In the genomic region with DNA sequence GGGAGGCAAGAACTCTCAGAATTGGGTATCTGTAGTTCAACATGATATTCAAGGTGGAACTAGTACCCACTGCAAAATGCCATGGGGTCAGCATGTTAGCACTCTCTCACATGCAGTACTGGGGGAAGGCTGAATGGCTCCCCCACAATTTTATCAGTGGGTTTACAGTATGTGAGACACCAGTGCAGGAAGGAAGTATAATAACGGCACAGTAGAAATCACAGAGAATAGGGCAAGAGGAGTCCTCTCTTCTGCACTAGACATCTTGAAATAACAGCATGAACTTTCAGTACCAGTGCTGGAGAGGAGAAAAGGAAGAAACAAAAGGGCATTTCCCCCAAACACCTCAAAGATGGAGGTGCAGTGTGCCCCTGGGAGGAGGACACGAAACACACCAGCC, we compare ENCODE assay signal across 8 cellular contexts. TPM values are rescaled to one million over a fixed set of nuclear protein-coding genes. Genes with fewer than 3 reads are reported as not detected.
DNase-seq lines count a peak whose midpoint lies in the region; ATAC-seq, FAIRE-seq and TF ChIP-seq lines count a peak whose summit lies in the region.

No MANE protein-coding gene starts in this region.

- peaks cover 22% of the 10 kb centered on the region for H3K36me3 Mint-ChIP-seq in astrocyte (ENCODE audit: low read depth, unreplicated experiment)
- peaks cover 25% of the 10 kb centered on the region for H3K36me3 Mint-ChIP-seq in memory B cell

- H3K27me3 Mint-ChIP-seq in astrocyte (ENCODE audit: low read depth, unreplicated experiment): no peaks in the 10 kb centered on the region
- no peaks in the 10 kb centered on the region for H3K27me3 Mint-ChIP-seq in memory B cell

- 72% methylated on average over 2 of the region's 2 CpGs for WGBS in HUES64

- H2AFZ ChIP-seq in ACC112 (ENCODE audit: low read length, unreplicated experiment): no peak overlapping the region
- no peak overlapping the region for H2AFZ ChIP-seq in astrocyte (ENCODE audit: low read depth, low read length)

- H3K4me1 Mint-ChIP-seq in astrocyte (ENCODE audit: low read depth, unreplicated experiment): peaks cover 44% of the 10 kb centered on the region
- peaks cover 49% of the 10 kb centered on the region for H3K4me1 Mint-ChIP-seq in memory B cell

- DNase-seq in astrocyte (ENCODE audit: low read depth) (no peak), memory B cell (ENCODE audit: low spot score in 2 of 2) (no peak), GF-D8 (lab: John Stamatoyannopoulos, UW) (no peak), NCI-H69 (lab: John Stamatoyannopoulos, UW) (no peak)

- peaks cover 31% of the 10 kb centered on the region for H3K4me1 ChIP-seq in ACC112 (ENCODE audit: control insufficient read depth, insufficient read depth, low read length, unreplicated experiment)
- peaks cover 10% of the 10 kb centered on the region; the same call in 1 of the 2 replicates for H3K4me1 ChIP-seq in HUES64 (ENCODE audit: insufficient read depth, low read length)
- H3K4me1 ChIP-seq in astrocyte (ENCODE audit: insufficient read depth, low read length): peaks cover 17% of the 10 kb centered on the region

- TF ChIP-seq CTCF in astrocyte (IDR thresholded peaks at IDR 0.05; ENCODE audit: insufficient read depth, low read depth, low read length): no peak

- peak overlapping the region; percentile 100 for H3K4me2 ChIP-seq in astrocyte (ENCODE audit: low read length)

- peak overlapping the region; percentile 45 for H3K27ac Mint-ChIP-seq in astrocyte (ENCODE audit: unreplicated experiment)
- peak overlapping the region; percentile 94 for H3K27ac Mint-ChIP-seq in memory B cell

- H3K79me2 ChIP-seq in ACC112 (ENCODE audit: control insufficient read depth, insufficient read depth, low read length, unreplicated experiment): peaks cover 23% of the 10 kb centered on the region
- peaks cover 59% of the 10 kb centered on the region for H3K79me2 ChIP-seq in astrocyte (ENCODE audit: insufficient read depth, low read length)

- H3K9me3 Mint-ChIP-seq in astrocyte (ENCODE audit: unreplicated experiment): no peaks in the 10 kb centered on the region
- H3K9me3 Mint-ChIP-seq in memory B cell: no peaks in the 10 kb centered on the region

- peak overlapping the region; percentile 93 for H3K4me3 Mint-ChIP-seq in astrocyte (ENCODE audit: unreplicated experiment)
- H3K4me3 Mint-ChIP-seq in memory B cell: peak overlapping the region; percentile 80

- no peak for FAIRE-seq in astrocyte (lab: Jason Lieb, UNC)

- H3K9ac ChIP-seq in HUES64 (ENCODE audit: low read depth, low read length) (peak overlapping the region; percentile 94; the same call in 1 of the 2 replicates), astrocyte (ENCODE audit: low read length) (peak overlapping the region; percentile 90)

- ATAC-seq in memory B cell (ENCODE audit: low read depth) (no peak), HG02763 (IDR thresholded peaks at IDR 0.05; ENCODE audit: unreplicated experiment) (no peak), GM18520 (IDR thresholded peaks at IDR 0.05; ENCODE audit: unreplicated experiment) (no peak)

- no peak overlapping the region for H3K27ac ChIP-seq in ACC112 (ENCODE audit: low read depth, low read length)
- peak overlapping the region; percentile 94 for H3K27ac ChIP-seq in HUES64 (ENCODE audit: low read depth, low read length)
- H3K27ac ChIP-seq in astrocyte (ENCODE audit: low read depth, low read length): peak overlapping the region; percentile 68

- peaks cover 28% of the 10 kb centered on the region for H3K36me3 ChIP-seq in ACC112 (ENCODE audit: insufficient read depth, low read length)
- H3K36me3 ChIP-seq in HUES64 (ENCODE audit: insufficient read depth, low read length): peaks cover 73% of the 10 kb centered on the region
- H3K36me3 ChIP-seq in astrocyte (ENCODE audit: insufficient read depth, low read length): peaks cover 34% of the 10 kb centered on the region

- H4K20me1 ChIP-seq in astrocyte (ENCODE audit: insufficient read depth, low read length): peaks cover 61% of the 10 kb centered on the region

- no peaks in the 10 kb centered on the region for H3K9me3 ChIP-seq in HUES64 (ENCODE audit: insufficient read depth, low read depth, low read length)
- H3K9me3 ChIP-seq in astrocyte (ENCODE audit: insufficient read depth, low read depth, low read length): no peaks in the 10 kb centered on the region

- H3K27me3 ChIP-seq in ACC112 (ENCODE audit: insufficient read depth, low read length) (no peaks in the 10 kb centered on the region), HUES64 (ENCODE audit: insufficient read depth, low read length) (no peaks in the 10 kb centered on the region), astrocyte (ENCODE audit: insufficient read depth, low read length) (no peaks in the 10 kb centered on the region)

- H3K4me3 ChIP-seq in ACC112 (ENCODE audit: low read depth, low read length) (peak overlapping the region; percentile 93), HUES64 (ENCODE audit: low read length) (peak overlapping the region; percentile 92), astrocyte (ENCODE audit: insufficient read depth, low read depth, low read length) (peak overlapping the region; percentile 85)

RNA-seq across cellular contexts. Expression of a gene that starts 1.5 kb away (rescaled TPM):
- 30.4 TPM for polyA plus RNA-seq in HUES64 (2013, experiment 1 of 2)
- polyA plus RNA-seq in HUES64 (2013, experiment 2 of 2): 35.2 TPM
- 61.8 and 66.6 TPM in 2 replicates for total RNA-seq in astrocyte

RNA-seq across cellular contexts. Expression of a gene that starts 8.9 kb away (rescaled TPM):
- 1,640 TPM for polyA plus RNA-seq in HUES64 (2013, experiment 1 of 2)
- polyA plus RNA-seq in HUES64 (2013, experiment 2 of 2): 1,626 TPM
- total RNA-seq in astrocyte: 859 and 914 TPM in 2 replicates

RNA-seq across cellular contexts. Expression of a gene that starts 9.5 kb away (rescaled TPM):
- 8.9 TPM for polyA plus RNA-seq in HUES64 (2013, experiment 1 of 2)
- polyA plus RNA-seq in HUES64 (2013, experiment 2 of 2): 10.3 TPM
- 10.1 and 11.0 TPM in 2 replicates for total RNA-seq in astrocyte

RNA-seq across cellular contexts. Expression of a gene that starts 14.4 kb away (rescaled TPM):
- 3.4 TPM for polyA plus RNA-seq in HUES64 (2013, experiment 1 of 2)
- 3.6 TPM for polyA plus RNA-seq in HUES64 (2013, experiment 2 of 2)
- total RNA-seq in astrocyte: 0.07 and 0.09 TPM in 2 replicates

RNA-seq across cellular contexts. Expression of a gene that starts 32.5 kb away (rescaled TPM):
- polyA plus RNA-seq in HUES64 (2013, experiment 1 of 2): 140 TPM
- 142 TPM for polyA plus RNA-seq in HUES64 (2013, experiment 2 of 2)
- 14.8 and 15.3 TPM in 2 replicates for total RNA-seq in astrocyte
